In genomic region chr1:185594786-185595410, GRCh38 we compare ENCODE assay signal across 15 cellular contexts.
A peak's percentile ranks its signal among the peaks of the same experiment; 100 is the strongest.
DNase-seq lines count a peak whose midpoint lies in the region; ATAC-seq, FAIRE-seq and TF ChIP-seq lines count a peak whose summit lies in the region.
"Had no signal": no experiment of that assay in that cellular context is flagged by ENCODE, and none has a peak within 500 bp of the region (broad histone marks: within the 10 kb centered on the region; RNA-seq: fewer than 3 reads in every experiment).

No MANE protein-coding gene starts in this region.

- H3K56ac ChIP-seq in mesendoderm (ENCODE audit: low read length), result no peak overlapping the region

- 0 out of 3 replicates have a peak overlapping the region, but pooled peaks have one; percentile 25 for H3K4me2 ChIP-seq in A549
- H3K4me2 ChIP-seq in mesendoderm (ENCODE audit: low read length), result no peak overlapping the region
- no peak overlapping the region for H3K4me2 ChIP-seq in SK-N-SH

- in situ Hi-C loops in G401 (cut with HindIII; ENCODE audit: low sequenced_read_pairs), result no loop called here

- no peak for TF ChIP-seq POLR2A in A549 (IDR thresholded peaks at IDR 0.05; ENCODE audit: low read length)
- TF ChIP-seq POLR2A in adrenal gland (IDR thresholded peaks at IDR 0.05), result no peak

- no peak overlapping the region for H3K4ac ChIP-seq in mesendoderm (ENCODE audit: low read depth, low read length)

- no peak overlapping the region for H2BK5ac ChIP-seq in mesendoderm (ENCODE audit: low read length)

- no peaks in the 10 kb centered on the region for H3K9me3 ChIP-seq in A549
- no peaks in the 10 kb centered on the region for H3K9me3 ChIP-seq in adrenal gland (replicated peaks in 1 of 3)
- no peaks in the 10 kb centered on the region for H3K9me3 ChIP-seq in SK-N-SH

- WGBS in A549 (ENCODE audit: missing lambda C conversion rate), result 84% methylated on average over 3 of the region's 3 CpGs
- WGBS in adrenal gland, 4 donors, result 38 to 45% (median 44%) methylated on average over 3 of the region's 3 CpGs
- no CpG with 5 or more reads among the region's 3 CpGs for WGBS in mesendoderm (ENCODE audit: extremely low coverage, insufficient coverage, low lambda C conversion rate)
- WGBS in SK-N-SH (ENCODE audit: low lambda C conversion rate), result 48% methylated on average over 3 of the region's 3 CpGs

- H3K27ac ChIP-seq in A549 (peak overlapping the region in 1 of 2 experiments; percentile 27; a peak in 3 of 6 replicates), adrenal gland (peak overlapping the region in 4 of 5 donors; percentile 17 to 57 (median 36)), mesendoderm (ENCODE audit: low read depth, low read length) (no peak overlapping the region), SK-N-SH (ENCODE audit: low read depth in 2 of 2, low read length in 1 of 2) (no peak overlapping the region)
- H3K27ac ChIP-seq: coronary artery, parathyroid adenoma had no signal

- H3F3A ChIP-seq in SK-N-SH (replicated peaks; ENCODE audit: insufficient read depth), result no peaks in the 10 kb centered on the region

- no peaks in the 10 kb centered on the region for H3K9me2 ChIP-seq in SK-N-SH

- H4K8ac ChIP-seq in mesendoderm (ENCODE audit: low read depth, low read length), result no peak overlapping the region

- H3K36me3 ChIP-seq in adrenal gland (replicated peaks in 1 of 2) (no peaks in the 10 kb centered on the region), mesendoderm (ENCODE audit: control insufficient read depth, insufficient read depth, low read length) (no peaks in the 10 kb centered on the region), SK-N-SH (replicated peaks in 1 of 2; ENCODE audit: control insufficient read depth in 1 of 2, insufficient read depth in 2 of 2, low read length in 1 of 2) (no peaks in the 10 kb centered on the region)

- no peak overlapping the region for H4K5ac ChIP-seq in mesendoderm (ENCODE audit: low read length)

- H3K9ac ChIP-seq in mesendoderm (ENCODE audit: low read length) (no peak overlapping the region), SK-N-SH (no peak overlapping the region)
- H3K9ac ChIP-seq: parathyroid adenoma had no signal

- CTCF ChIA-PET in A549 (lab: Yijun Ruan, JAX), result interaction anchor here (0.8 to 3.1 kb wide), 15 partner anchors 8 to 277 kb away, joined by 3 to 23 read pairs (median 5); partner anchors contain the start of gene IVNS1ABP
- CTCF ChIA-PET in SK-N-SH (lab: Yijun Ruan, JAX), result interaction anchor here (0.6 to 2.1 kb wide), 7 partner anchors 19 to 786 kb away, joined by 3 to 11 read pairs (median 4); no protein-coding TSS in a partner anchor

- H3K79me1 ChIP-seq in mesendoderm (ENCODE audit: low read length), result no peaks in the 10 kb centered on the region

- peak overlapping the region; percentile 88 for H2AK5ac ChIP-seq in mesendoderm (ENCODE audit: low read length)

- H3K27me3 ChIP-seq in adrenal gland, result no peaks in the 10 kb centered on the region
- H3K27me3 ChIP-seq in mesendoderm (ENCODE audit: insufficient read depth, low read length, poor library complexity), result no peaks in the 10 kb centered on the region
- H3K27me3 ChIP-seq in SK-N-SH (ENCODE audit: insufficient read depth), result no peaks in the 10 kb centered on the region

- no peak overlapping the region for H2AFZ ChIP-seq in SK-N-SH (ENCODE audit: low read depth)

- H3K23ac ChIP-seq in mesendoderm (ENCODE audit: low read length), result no peak overlapping the region

- H3K79me2 ChIP-seq in mesendoderm (ENCODE audit: control insufficient read depth, insufficient read depth, low read length) (no peaks in the 10 kb centered on the region), SK-N-SH (ENCODE audit: insufficient read depth) (no peaks in the 10 kb centered on the region)
- H3K79me2 ChIP-seq: parathyroid adenoma had no signal

- POLR2A ChIA-PET in A549 (lab: Yijun Ruan, JAX), result no interaction called here
- POLR2A ChIA-PET in SK-N-SH (lab: Yijun Ruan, JAX), result no interaction called here

- H3K18ac ChIP-seq in mesendoderm (ENCODE audit: low read length), result no peak overlapping the region

- intact Hi-C loops in adrenal gland (cut with DNase I), result no loop called here

- TF ChIP-seq CTCF in A549 (IDR thresholded peaks at IDR 0.05), result no peak
- no peak for TF ChIP-seq CTCF in adrenal gland (IDR thresholded peaks at IDR 0.05)
- no peak for TF ChIP-seq CTCF in SK-N-SH (IDR thresholded peaks at IDR 0.05)

- no peak for DNase-seq in A549 (ENCODE audit: low read depth in 1 of 2, low spot score in 1 of 2)
- DNase-seq in G401 (ENCODE audit: low spot score), result peak; percentile 3
- DNase-seq in adrenal gland, result peak in 1 of 7 donors; percentile 1
- DNase-seq in mesendoderm, result no peak
- no peak for DNase-seq in SK-N-SH
- DNase-seq in activated CD8-positive, alpha-beta memory T cell treated with anti-CD3 and anti-CD28 coated beads, Interleukin-2, amount 50 U/mL, for 48 hours, result no peak
- DNase-seq in NAMALWA (ENCODE audit: low spot score), result no peak
- DNase-seq: activated CD4-positive, alpha-beta memory T cell treated with anti-CD3 and anti-CD28 coated beads, Interleukin-2, amount 10 ng/mL, durations not matched to agents 7 days and 5 days; amniotic stem cell; HCEC 1CT; NCI-H446 treated with DMSO at 0.1 percent for 48 hours had no signal

- no peak overlapping the region for H3K4me3 ChIP-seq in A549
- H3K4me3 ChIP-seq in adrenal gland, result no peak overlapping the region
- H3K4me3 ChIP-seq in mesendoderm (ENCODE audit: low read length), result no peak overlapping the region
- H3K4me3 ChIP-seq in SK-N-SH (ENCODE audit: low read depth in 2 of 2, low read length in 1 of 2), result no peak overlapping the region
- H3K4me3 ChIP-seq: coronary artery had no signal

- peaks cover 10% of the 10 kb centered on the region for H3K4me1 ChIP-seq in A549
- peaks cover 10 to 26% of the 10 kb centered on the region in 2 donors for H3K4me1 ChIP-seq in adrenal gland (replicated peaks in 1 of 2)
- H3K4me1 ChIP-seq in mesendoderm (ENCODE audit: control insufficient read depth, low read depth, low read length), result no peaks in the 10 kb centered on the region
- H3K4me1 ChIP-seq in SK-N-SH (ENCODE audit: control insufficient read depth in 1 of 2, insufficient read depth in 2 of 2, low read depth in 1 of 2, low read length in 1 of 2), result peaks cover 0 to 2% of the 10 kb centered on the region in 2 experiments; a peak in 3 of 4 replicates
- H3K4me1 ChIP-seq: parathyroid adenoma had no signal

- no peaks in the 10 kb centered on the region for H4K20me1 ChIP-seq in SK-N-SH (ENCODE audit: insufficient read depth)

- TF ChIP-seq RAD21 in A549 (conservative IDR thresholded peaks at IDR 0.05 in 1 of 2, IDR thresholded peaks at IDR 0.05 in 1 of 2) (no peak), SK-N-SH (IDR thresholded peaks at IDR 0.05; ENCODE audit: low read length) (no peak)

- H2BK120ac ChIP-seq in mesendoderm (ENCODE audit: low read depth, low read length), result no peak overlapping the region

- FAIRE-seq in A549 (lab: Jason Lieb, UNC), result no peak
- FAIRE-seq: TTC549 had no signal

- ATAC-seq in A549, result no peak; a peak in 1 of 6 replicates
- no peak for ATAC-seq in HG02840 (IDR thresholded peaks at IDR 0.05; ENCODE audit: low FRiP score, unreplicated experiment)

- H2BK15ac ChIP-seq in mesendoderm (replicated peaks; ENCODE audit: low read depth), result no peak overlapping the region

- TF ChIP-seq EP300 in A549 (IDR thresholded peaks at IDR 0.05) (no peak), SK-N-SH (IDR thresholded peaks at IDR 0.05; ENCODE audit: borderline replicate concordance in 1 of 2, low read depth in 1 of 2, low read length in 1 of 2) (no peak)

TF ChIP-seq in A549, 52 proteins besides CTCF, POLR2A, EP300 and RAD21:
- TF ChIP-seq NPAS2 (CRISPR knock-in tag; IDR thresholded peaks at IDR 0.05; ENCODE audit: borderline replicate concordance), result no peak
- TF ChIP-seq BHLHE40 (IDR thresholded peaks at IDR 0.05; ENCODE audit: low read depth, low read length), result no peak
- no peak for TF ChIP-seq GATA3 (IDR thresholded peaks at IDR 0.05; ENCODE audit: borderline replicate concordance)
- no peak for TF ChIP-seq CBX2 (IDR thresholded peaks at IDR 0.05; ENCODE audit: borderline replicate concordance, low read depth)
- no peak for TF ChIP-seq FOSB (CRISPR knock-in tag; IDR thresholded peaks at IDR 0.05)
- TF ChIP-seq PHF8 (IDR thresholded peaks at IDR 0.05; ENCODE audit: borderline replicate concordance, low read depth), result no peak
- TF ChIP-seq CHD4 (IDR thresholded peaks at IDR 0.05; ENCODE audit: borderline replicate concordance), result no peak
- TF ChIP-seq ZC3H11A (IDR thresholded peaks at IDR 0.05), result no peak

TF ChIP-seq in SK-N-SH, 30 proteins besides CTCF, POLR2A, EP300 and RAD21:
- TF ChIP-seq RCOR1 (IDR thresholded peaks at IDR 0.05; ENCODE audit: low read length), result no peak

Comparison
In these comparisons a context has a peak if more than half of its experiments do, and no peak if none do; other contexts are left out.
1. H3K27ac ChIP-seq: peak in adrenal gland (4 of 5); none in mesendoderm (single experiment) and SK-N-SH (0 of 2).